15 cellular contexts compared by ENCODE assay signal in genomic region chr13:48398450-48399095, GRCh38. TPM values are rescaled to one million over a fixed set of nuclear protein-coding genes. Genes with fewer than 3 reads are reported as not detected.
DNase-seq lines count a peak whose midpoint lies in the region; ATAC-seq lines count a peak whose summit lies in the region.
"Had no signal": no experiment of that assay in that cellular context is flagged by ENCODE, and none has a peak within 500 bp of the region (broad histone marks: within the 10 kb centered on the region; RNA-seq: fewer than 3 reads in every experiment).

No MANE protein-coding gene starts in this region.

- DNase-seq in ACHN (peak; percentile 54), Karpas-422 (no peak), myocyte (ENCODE audit: low read depth) (peak; percentile 22), NCI-H128 (lab: John Stamatoyannopoulos, UW; ENCODE audit: unreplicated experiment) (no peak)
- no peak for DNase-seq in effector memory CD8-positive, alpha-beta T cell
- no peak for DNase-seq in stimulated activated CD4-positive, alpha-beta T cell treated with anti-CD3 and anti-CD28 coated beads, Interleukin-4, amount 100 ng/mL, for 4 hours
- DNase-seq: activated naive CD8-positive, alpha-beta T cell treated with anti-CD3 and anti-CD28 coated beads, Interleukin-2, amount 50 U/mL, for 24 hours; DMS53; effector CD4-positive, alpha-beta T cell; NCI-H2081 treated with DMSO at 0.1 percent for 48 hours; occipital lobe; trophoblast cell had no signal

- H3K27ac Mint-ChIP-seq in effector memory CD8-positive, alpha-beta T cell = peak overlapping the region; percentile 85 to 86
- H3K27ac Mint-ChIP-seq: activated naive CD8-positive, alpha-beta T cell treated with anti-CD3 and anti-CD28 coated beads, Interleukin-2, amount 50 U/mL, for 24 hours had no signal

- H3K9me2 ChIP-seq in Karpas-422 (replicated peaks; ENCODE audit: insufficient read depth, low read length) = no peaks in the 10 kb centered on the region

- peaks cover 6% of the 10 kb centered on the region for H3K36me3 ChIP-seq in Karpas-422 (ENCODE audit: insufficient read depth, low read length)

- H4K20me1 ChIP-seq in Karpas-422 (ENCODE audit: insufficient read depth, low read depth, low read length) = no peaks in the 10 kb centered on the region

- H3K4me1 ChIP-seq in Karpas-422 (ENCODE audit: low read length) = peaks cover 56% of the 10 kb centered on the region

- H3K27me3 ChIP-seq in Karpas-422 (ENCODE audit: low read length) = no peaks in the 10 kb centered on the region

- H3K4me1 Mint-ChIP-seq in effector memory CD8-positive, alpha-beta T cell (ENCODE audit: low read depth in 2 of 2) = peaks cover 27% of the 10 kb centered on the region in 2 donors

- ATAC-seq in effector memory CD8-positive, alpha-beta T cell (replicated peaks) = no peak
- ATAC-seq in HG02571 (IDR thresholded peaks at IDR 0.05; ENCODE audit: unreplicated experiment) (no peak), GM18868 (IDR thresholded peaks at IDR 0.05; ENCODE audit: unreplicated experiment) (no peak)
- ATAC-seq: activated CD4-positive, CD25-positive, alpha-beta regulatory T cell treated with anti-CD3 and anti-CD28 coated beads, Interleukin-2, amount 50 U/mL, for 24 hours; activated naive CD8-positive, alpha-beta T cell treated with anti-CD3 and anti-CD28 coated beads, Interleukin-2, amount 50 U/mL, for 24 hours had no signal

- no peak overlapping the region for H2AFZ ChIP-seq in Karpas-422 (ENCODE audit: low read length)

- H3K27ac ChIP-seq in Karpas-422 (ENCODE audit: low read length) = peak overlapping the region; percentile 38

- H3K36me3 Mint-ChIP-seq in effector memory CD8-positive, alpha-beta T cell (ENCODE audit: insufficient read depth) = peaks cover 6% of the 10 kb centered on the region

- H3K4me3 Mint-ChIP-seq in effector memory CD8-positive, alpha-beta T cell = no peak overlapping the region
- H3K4me3 Mint-ChIP-seq: activated naive CD8-positive, alpha-beta T cell treated with anti-CD3 and anti-CD28 coated beads, Interleukin-2, amount 50 U/mL, for 24 hours had no signal

- H3K9ac ChIP-seq in Karpas-422 (ENCODE audit: low read length) = no peak overlapping the region

- H3K4me2 ChIP-seq in Karpas-422 (ENCODE audit: low read depth, low read length, poor library complexity, severe bottlenecking) = peak overlapping the region; percentile 54

- H3K79me2 ChIP-seq in Karpas-422 (ENCODE audit: low read length) = peaks cover 37% of the 10 kb centered on the region

- peaks cover 0 to 7% of the 10 kb centered on the region in 2 donors for H3K9me3 Mint-ChIP-seq in effector memory CD8-positive, alpha-beta T cell
- H3K9me3 Mint-ChIP-seq: activated naive CD8-positive, alpha-beta T cell treated with anti-CD3 and anti-CD28 coated beads, Interleukin-2, amount 50 U/mL, for 24 hours had no signal

- no peaks in the 10 kb centered on the region for H3K27me3 Mint-ChIP-seq in effector memory CD8-positive, alpha-beta T cell
- H3K27me3 Mint-ChIP-seq: activated naive CD8-positive, alpha-beta T cell treated with anti-CD3 and anti-CD28 coated beads, Interleukin-2, amount 50 U/mL, for 24 hours had no signal

- no peaks in the 10 kb centered on the region for H3K9me3 ChIP-seq in Karpas-422 (ENCODE audit: low read length)

- in situ Hi-C loops in ACHN (cut with HindIII; ENCODE audit: low pct_ligation_motif_present, low pct_unique_long_range_greater_than_20kb, low sequenced_read_pairs) = no loop called here

- no peak overlapping the region for H3K4me3 ChIP-seq in Karpas-422 (ENCODE audit: low read length)

RNA-seq across cellular contexts. Expression of gene LPAR6, which starts 14.3 kb away (rescaled TPM):
- total RNA-seq in Karpas-422 (2014; rRNA removed; shearing (Covaris generic); ENCODE audit: low replicate concordance) = not detected in 2 replicates
- 10.5 and 19.7 TPM in 2 replicates for total RNA-seq in myocyte
- polyA plus RNA-seq in myocyte (2012) = 4.2 TPM

Comparison
In these comparisons a context has a peak if more than half of its experiments do, and no peak if none do; other contexts are left out.
1. DNase-seq: peak in ACHN (single experiment) and myocyte (single experiment); none in Karpas-422 (single experiment), effector memory CD8-positive, alpha-beta T cell (0 of 3), NCI-H128 (single experiment) and stimulated activated CD4-positive, alpha-beta T cell treated with anti-CD3 and anti-CD28 coated beads, Interleukin-4, amount 100 ng/mL, for 4 hours (0 of 2).
2. RNA of gene LPAR6, which starts 14.3 kb away (total RNA-seq): 10.5 to 19.7 TPM in myocyte; not detected in Karpas-422; every median in the first group is over 10 times any median in the second.